Comparison of ENCODE assay signal across 13 cellular contexts in genomic region chr16:11494029-11494428, GRCh38.
"Had no signal": no experiment of that assay in that cellular context is flagged by ENCODE, and none has a peak within 500 bp of the region (broad histone marks: within the 10 kb centered on the region; RNA-seq: fewer than 3 reads in every experiment).

No MANE protein-coding gene starts in this region.

- FAIRE-seq: frontal cortex, keratinocyte, urothelium cell line had no signal

- DNase-seq: activated CD4-positive, alpha-beta memory T cell treated with anti-CD3 and anti-CD28 coated beads, Interleukin-2, amount 10 ng/mL, durations not matched to agents 7 days and 5 days; activated CD4-positive, CD25-positive, alpha-beta regulatory T cell treated with anti-CD3 and anti-CD28 coated beads, Interleukin-2, amount 50 U/mL, for 72 hours; activated CD8-positive, alpha-beta memory T cell treated with anti-CD3 and anti-CD28 coated beads, Interleukin-2, amount 50 U/mL, for 4 hours; activated naive CD8-positive, alpha-beta T cell treated with anti-CD3 and anti-CD28 coated beads, Interleukin-2, amount 10 ng/mL, durations not matched to agents 7 days and 5 days; anterior cingulate cortex; left ventricle myocardium inferior; stimulated activated CD4-positive, alpha-beta T cell treated with anti-CD3 and anti-CD28 coated beads, Interleukin-4, amount 100 ng/mL, for 1 hour; stimulated activated CD8-positive, alpha-beta memory T cell treated with anti-CD3 and anti-CD28 coated beads, Interleukin-4, amount 100 ng/mL, for 48 hours; stomach had no signal

- H3K9me3 ChIP-seq: breast epithelium, stomach had no signal

- H3K27me3 ChIP-seq: breast epithelium, stomach had no signal

- H3K36me3 ChIP-seq: breast epithelium, left ventricle myocardium inferior, stomach had no signal

- H3K4me3 ChIP-seq: breast epithelium, left ventricle myocardium inferior, stomach had no signal
